Comparison of ENCODE assay signal across 8 cellular contexts in genomic region chr1:156727492-156727891, GRCh38. TPM values are rescaled to one million over a fixed set of nuclear protein-coding genes. Genes with fewer than 3 reads are reported as not detected.
A peak's percentile ranks its signal among the peaks of the same experiment; 100 is the strongest.
DNase-seq lines count a peak whose midpoint lies in the region; ATAC-seq and TF ChIP-seq lines count a peak whose summit lies in the region.

No MANE protein-coding gene starts in this region.

- H3K27ac Mint-ChIP-seq in memory B cell, result peak overlapping the region; percentile 99

- peak overlapping the region; percentile 57 to 96 (median 82) for H3K4me3 ChIP-seq in heart left ventricle
- peak overlapping the region; percentile 46 to 85 for H3K4me3 ChIP-seq in body of pancreas
- peak overlapping the region; percentile 80 to 87 for H3K4me3 ChIP-seq in uterus

- 58 to 64% (median 61%) methylated on average over 7 of the region's 7 CpGs for WGBS in heart left ventricle, 4 donors
- 40 to 55% methylated on average over 7 of the region's 7 CpGs for WGBS in body of pancreas, 2 donors

- H3K9me3 ChIP-seq in heart left ventricle, result no peaks in the 10 kb centered on the region
- no peaks in the 10 kb centered on the region for H3K9me3 ChIP-seq in body of pancreas
- no peaks in the 10 kb centered on the region for H3K9me3 ChIP-seq in uterus

- ATAC-seq in heart left ventricle, result no peak
- no peak for ATAC-seq in left cardiac atrium
- ATAC-seq in body of pancreas, result no peak
- ATAC-seq in memory B cell (ENCODE audit: low read depth), result no peak
- no peak for ATAC-seq in HG03139 (IDR thresholded peaks at IDR 0.05; ENCODE audit: unreplicated experiment)
- ATAC-seq in HG02973 (IDR thresholded peaks at IDR 0.05; ENCODE audit: unreplicated experiment), result no peak

- no peaks in the 10 kb centered on the region for H3K27me3 Mint-ChIP-seq in memory B cell

- peak overlapping the region in 9 of 12 donors; percentile 88 to 99 (median 96) for H3K27ac ChIP-seq in heart left ventricle
- peak overlapping the region in 3 of 4 donors; percentile 93 to 97 (median 96) for H3K27ac ChIP-seq in body of pancreas
- H3K27ac ChIP-seq in uterus, result peak overlapping the region; percentile 96 to 99

- intact Hi-C loops in heart left ventricle (cut with DNase I) (loop anchor here in 7 of 10 donors (2.0 to 10.0 kb wide), 8 partner anchors 40 to 165 kb away; partner anchors contain the start of genes NTRK1 (in 3 of the 7), PRCC (in 3 of the 7), INSRR (in 2 of the 7) and PEAR1 (in 1 of the 7)), left cardiac atrium (cut with DNase I) (loop anchor here (2.0 to 5.0 kb wide), 3 partner anchors 35 to 163 kb away; partner anchors contain the start of gene PRCC (in 1 of the 2)), body of pancreas (cut with DNase I) (no loop called here), uterus (cut with DNase I; ENCODE audit: low total_unique reads) (loop anchor here (10.0 kb wide), 1 partner anchor 53 kb away; the partner anchor contains the start of gene NES)

- peaks cover 22 to 54% (median 36%) of the 10 kb centered on the region in 12 donors for H3K4me1 ChIP-seq in heart left ventricle
- peaks cover 50% of the 10 kb centered on the region for H3K4me1 ChIP-seq in body of pancreas
- H3K4me1 ChIP-seq in uterus, result peaks cover 15% of the 10 kb centered on the region in 2 donors

- peaks cover 0 to 45% (median 25%) of the 10 kb centered on the region in 9 donors for H3K36me3 ChIP-seq in heart left ventricle
- peaks cover 0 to 10% of the 10 kb centered on the region in 2 donors for H3K36me3 ChIP-seq in body of pancreas (replicated peaks in 1 of 2; ENCODE audit: insufficient read depth in 1 of 2, low read depth in 2 of 2)
- no peaks in the 10 kb centered on the region for H3K36me3 ChIP-seq in uterus

- DNase-seq in heart left ventricle (no peak), left cardiac atrium (no peak), body of pancreas (no peak), memory B cell (ENCODE audit: low spot score in 2 of 2) (no peak), uterus (no peak), NCI-H128 (lab: John Stamatoyannopoulos, UW; ENCODE audit: unreplicated experiment) (no peak)

- H3K27me3 ChIP-seq in heart left ventricle (no peaks in the 10 kb centered on the region), body of pancreas (no peaks in the 10 kb centered on the region), uterus (no peaks in the 10 kb centered on the region)

- H3K36me3 Mint-ChIP-seq in memory B cell, result peaks cover 18% of the 10 kb centered on the region

- H3K4me1 Mint-ChIP-seq in memory B cell, result peaks cover 36% of the 10 kb centered on the region

- no peak overlapping the region for H3K4me3 Mint-ChIP-seq in memory B cell

- H3K9me3 Mint-ChIP-seq in memory B cell, result no peaks in the 10 kb centered on the region

- TF ChIP-seq POLR2A in heart left ventricle (IDR thresholded peaks at IDR 0.05), result no peak
- no peak for TF ChIP-seq POLR2A in body of pancreas (IDR thresholded peaks at IDR 0.05)
- TF ChIP-seq POLR2A in uterus (IDR thresholded peaks at IDR 0.05), result no peak

- TF ChIP-seq CTCF in heart left ventricle (IDR thresholded peaks at IDR 0.05) (no peak), body of pancreas (IDR thresholded peaks at IDR 0.05) (no peak), uterus (IDR thresholded peaks at IDR 0.05) (no peak)

RNA-seq across cellular contexts. Expression of gene METTL25B, which starts 0.8 kb away (rescaled TPM):
- 10 to 100 TPM in 8 of 9 donors, 1 to 10 TPM in 1; 8.9 to 18.9 (median 15.0) TPM for total RNA-seq in heart left ventricle
- 10 to 100 TPM; 15.6 to 24.3 TPM for polyA plus RNA-seq in heart left ventricle
- total RNA-seq in left cardiac atrium, result 10 to 100 TPM; 14.6 to 20.5 TPM
- total RNA-seq in body of pancreas, result 10 to 100 TPM; 14.5 to 68.2 TPM
- total RNA-seq in uterus, result 10 to 100 TPM in 3 of 4 donors, 1 to 10 TPM in 1; 3.5 to 69.7 (median 29.4) TPM

RNA-seq across cellular contexts. Expression of gene ISG20L2, which starts 1.1 kb away (rescaled TPM):
- 10 to 100 TPM in 8 of 9 donors, 1 to 10 TPM in 1; 8.4 to 17.9 (median 12.8) TPM for total RNA-seq in heart left ventricle
- 10 to 100 TPM in 1 of 2 donors, 1 to 10 TPM in 1; 5.1 to 17.6 TPM for polyA plus RNA-seq in heart left ventricle
- 10 to 100 TPM; 15.7 to 18.6 TPM for total RNA-seq in left cardiac atrium
- 10 to 100 TPM; 11.9 to 14.3 TPM for total RNA-seq in body of pancreas
- total RNA-seq in uterus, result 10 to 100 TPM in 2 of 4 donors, 1 to 10 TPM in 2; 3.6 to 24.8 (median 10.2) TPM

RNA-seq across cellular contexts. Expression of gene MRPL24, which starts 13.4 kb away (rescaled TPM):
- total RNA-seq in heart left ventricle, result 100 to 1,000 TPM in 1 of 9 donors, 10 to 100 TPM in 8; 74.8 to 117 (median 79.6) TPM
- 100 to 1,000 TPM; 135 to 230 TPM for polyA plus RNA-seq in heart left ventricle
- 10 to 100 TPM; 62.9 to 74.0 TPM for total RNA-seq in left cardiac atrium
- total RNA-seq in body of pancreas, result 10 to 100 TPM; 25.2 to 62.0 TPM
- 10 to 100 TPM in 3 of 4 donors, 1 to 10 TPM in 1; 8.2 to 58.5 (median 23.8) TPM for total RNA-seq in uterus

RNA-seq across cellular contexts. Expression of gene CRABP2, which starts 22.1 kb away (rescaled TPM):
- total RNA-seq in heart left ventricle (10 to 100 TPM in 1 of 9 donors, 1 to 10 TPM in 4, under 1 TPM in 1, not detected in 3; 0.80 to 11.4 (median 1.7) TPM), left cardiac atrium (1 to 10 TPM; 1.5 TPM), body of pancreas (1 to 10 TPM in 1 of 2 donors, under 1 TPM in 1; 0.99 to 3.6 TPM), uterus (10 to 100 TPM in 3 of 4 donors, not detected in 1; 11.0 to 71.5 (median 14.3) TPM)
- polyA plus RNA-seq in heart left ventricle, result 1 to 10 TPM in 1 of 2 donors, under 1 TPM in 1; 0.46 to 1.5 TPM

RNA-seq across cellular contexts. Expression of gene HDGF, which starts 24.0 kb away (rescaled TPM):
- total RNA-seq in heart left ventricle (100 to 1,000 TPM; 137 to 224 (median 147) TPM), left cardiac atrium (100 to 1,000 TPM; 139 to 156 TPM), body of pancreas (100 to 1,000 TPM in 1 of 2 donors, 10 to 100 TPM in 1; 92.4 to 122 TPM), uterus (100 to 1,000 TPM in 2 of 4 donors, 10 to 100 TPM in 2; 41.2 to 150 (median 73.7) TPM)
- polyA plus RNA-seq in heart left ventricle, result 100 to 1,000 TPM in 1 of 2 donors, 10 to 100 TPM in 1; 87.7 to 240 TPM
